ENCODE assay signal across 9 cellular contexts in the genomic region with DNA sequence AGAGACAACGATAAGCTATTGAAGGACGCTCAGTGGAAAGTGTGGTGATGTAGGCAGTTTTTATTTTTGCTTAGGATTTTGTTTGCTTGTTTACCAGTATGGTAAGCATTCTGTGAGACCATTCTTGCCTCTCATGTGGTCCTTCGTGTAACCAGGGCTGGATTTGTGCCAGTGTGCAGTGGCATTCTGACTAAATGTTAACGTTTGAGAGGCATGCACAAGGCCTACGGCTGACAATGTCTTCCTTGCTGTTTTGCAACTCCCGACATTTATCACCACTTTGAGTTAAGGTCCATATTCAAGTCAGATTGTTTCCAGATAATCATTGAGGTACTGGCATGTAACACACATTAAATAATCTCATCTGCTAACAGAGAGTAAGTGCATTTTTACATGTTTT.
A peak's percentile ranks its signal among the peaks of the same experiment; 100 is the strongest.
DNase-seq lines count a peak whose midpoint lies in the region; ATAC-seq and TF ChIP-seq lines count a peak whose summit lies in the region.
"Had no signal": no experiment of that assay in that cellular context is flagged by ENCODE, and none has a peak within 500 bp of the region (broad histone marks: within the 10 kb centered on the region; RNA-seq: fewer than 3 reads in every experiment).

No MANE protein-coding gene starts in this region.

- H3K4me3 ChIP-seq in neural progenitor cell, result no peak overlapping the region
- H3K4me3 ChIP-seq: A549 had no signal

- H3K27me3 Mint-ChIP-seq in IgD-negative memory B cell (peaks cover 1% of the 10 kb centered on the region), neural progenitor cell (ENCODE audit: insufficient read depth, low read depth) (peaks cover 3% of the 10 kb centered on the region)
- H3K27me3 Mint-ChIP-seq in activated naive CD8-positive, alpha-beta T cell treated with anti-CD3 and anti-CD28 coated beads for 36 hours, result no peaks in the 10 kb centered on the region

- H3K27ac ChIP-seq in neural progenitor cell (no peak overlapping the region), foreskin keratinocyte (no peak overlapping the region)
- H3K27ac ChIP-seq: A549 had no signal

- H3K36me3 Mint-ChIP-seq in IgD-negative memory B cell, result peaks cover 3% of the 10 kb centered on the region
- peaks cover 7% of the 10 kb centered on the region for H3K36me3 Mint-ChIP-seq in activated naive CD8-positive, alpha-beta T cell treated with anti-CD3 and anti-CD28 coated beads for 36 hours
- H3K36me3 Mint-ChIP-seq in neural progenitor cell, result peaks cover 3% of the 10 kb centered on the region

- no peaks in the 10 kb centered on the region for H3F3A ChIP-seq in neural progenitor cell (ENCODE audit: low read depth)

- H3K4me1 ChIP-seq in neural progenitor cell (no peaks in the 10 kb centered on the region), foreskin keratinocyte (peaks cover 28% of the 10 kb centered on the region)
- H3K4me1 ChIP-seq: A549 had no signal

- H3K27me3 ChIP-seq in neural progenitor cell (no peaks in the 10 kb centered on the region), foreskin keratinocyte (no peaks in the 10 kb centered on the region)

- no peaks in the 10 kb centered on the region for H4K20me1 ChIP-seq in neural progenitor cell (ENCODE audit: low read depth)

- no peak overlapping the region for H3K4me2 ChIP-seq in neural progenitor cell
- H3K4me2 ChIP-seq: A549 had no signal

- peaks cover 0 to 6% (median 2%) of the 10 kb centered on the region in 3 donors for H3K9me3 Mint-ChIP-seq in IgD-negative memory B cell
- peaks cover 15% of the 10 kb centered on the region for H3K9me3 Mint-ChIP-seq in activated naive CD8-positive, alpha-beta T cell treated with anti-CD3 and anti-CD28 coated beads for 36 hours
- peaks cover 21% of the 10 kb centered on the region for H3K9me3 Mint-ChIP-seq in neural progenitor cell

- DNase-seq in NCI-H345 (lab: John Stamatoyannopoulos, UW) (peak; percentile 2), NCI-H345 treated with DMSO at 0.1 percent for 48 hours (lab: John Stamatoyannopoulos, UW; ENCODE audit: unreplicated experiment) (no peak), neural progenitor cell (ENCODE audit: low spot score) (no peak), foreskin keratinocyte (no peak), SIG-M5 (lab: John Stamatoyannopoulos, UW) (no peak), NCI-H2196 treated with DMSO at 0.1 percent for 48 hours (lab: John Stamatoyannopoulos, UW; ENCODE audit: unreplicated experiment) (no peak)
- no peak for DNase-seq in activated naive CD8-positive, alpha-beta T cell treated with anti-CD3 and anti-CD28 coated beads for 36 hours

- TF ChIP-seq CTCF in neural progenitor cell (IDR thresholded peaks at IDR 0.05) (no peak), foreskin keratinocyte (conservative IDR thresholded peaks at IDR 0.05) (no peak)

- H3K4me1 Mint-ChIP-seq in IgD-negative memory B cell (peaks cover 20 to 30% (median 22%) of the 10 kb centered on the region in 3 donors), neural progenitor cell (no peaks in the 10 kb centered on the region)
- H3K4me1 Mint-ChIP-seq in activated naive CD8-positive, alpha-beta T cell treated with anti-CD3 and anti-CD28 coated beads for 36 hours, result peaks cover 30% of the 10 kb centered on the region

- peaks cover 8% of the 10 kb centered on the region for H3K9me3 ChIP-seq in neural progenitor cell (ENCODE audit: low read depth)

- H3K27ac Mint-ChIP-seq in IgD-negative memory B cell (peak overlapping the region; percentile 94 to 99 (median 96)), neural progenitor cell (no peak overlapping the region)
- peak overlapping the region; percentile 99 for H3K27ac Mint-ChIP-seq in activated naive CD8-positive, alpha-beta T cell treated with anti-CD3 and anti-CD28 coated beads for 36 hours

- H3K4me3 Mint-ChIP-seq in IgD-negative memory B cell, result peak overlapping the region; percentile 96 to 100 (median 99)
- peak overlapping the region; percentile 92 for H3K4me3 Mint-ChIP-seq in activated naive CD8-positive, alpha-beta T cell treated with anti-CD3 and anti-CD28 coated beads for 36 hours
- H3K4me3 Mint-ChIP-seq in neural progenitor cell, result no peak overlapping the region

- no peaks in the 10 kb centered on the region for H3K36me3 ChIP-seq in neural progenitor cell

- H3K79me2 ChIP-seq in neural progenitor cell (ENCODE audit: low read depth), result no peaks in the 10 kb centered on the region

- H3K9ac ChIP-seq in neural progenitor cell, result no peak overlapping the region

- peak overlapping the region; percentile 29 for H2AFZ ChIP-seq in neural progenitor cell (replicated peaks)

- no peak for ATAC-seq in foreskin keratinocyte
- ATAC-seq: A549 had no signal
